In genomic region chr2:125281242-125281641, GRCh38 we compare ENCODE assay signal across 11 cellular contexts.
"Had no signal": no experiment of that assay in that cellular context is flagged by ENCODE, and none has a peak within 500 bp of the region (broad histone marks: within the 10 kb centered on the region; RNA-seq: fewer than 3 reads in every experiment).

No MANE protein-coding gene starts in this region.

- ATAC-seq: GM23338, HCT116 had no signal

- H3K27ac ChIP-seq: GM23248 had no signal

- H2AFZ ChIP-seq: GM23248, GM23338 had no signal

- H3K36me3 ChIP-seq: HAP-1 had no signal

- FAIRE-seq: H1, H54 had no signal

- H3K9me3 ChIP-seq: HAP-1 had no signal

- H3K4me1 ChIP-seq: HAP-1 had no signal

- H3K4me2 ChIP-seq: GM23338 had no signal

- H3K4me3 ChIP-seq: GM23248, GM23338, HAP-1 had no signal

- DNase-seq: GM23248, GOT3, H7, H9, HCEC 1CT, HFFc6 had no signal

- H3K9ac ChIP-seq: GM23248 had no signal
